ENCODE assay signal across 18 cellular contexts in the genomic region with DNA sequence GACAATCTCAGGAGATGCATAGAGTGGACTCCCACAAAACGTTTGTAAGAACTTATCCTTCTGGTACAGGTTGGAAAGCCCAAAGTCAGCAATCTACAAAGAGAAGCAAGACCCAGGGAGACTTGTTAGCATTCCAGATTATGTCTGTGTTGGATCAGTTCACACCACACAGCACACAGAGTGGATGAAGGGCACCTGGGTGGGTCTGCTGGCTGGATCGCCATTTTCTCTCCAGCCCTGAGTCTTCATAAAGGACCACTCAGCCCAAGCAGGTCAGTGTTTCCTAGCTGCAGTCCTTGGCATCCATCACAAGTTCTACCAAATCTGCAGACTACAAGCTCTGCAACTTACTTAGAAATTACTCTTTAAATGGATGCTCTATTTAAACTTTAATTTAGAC.
"Had no signal": no experiment of that assay in that cellular context is flagged by ENCODE, and none has a peak within 500 bp of the region (broad histone marks: within the 10 kb centered on the region; RNA-seq: fewer than 3 reads in every experiment).

No MANE protein-coding gene starts in this region.

- H3K4me1 ChIP-seq: gastrocnemius medialis had no signal

- H3K4me3 ChIP-seq: gastrocnemius medialis, lung, ovary, transverse colon had no signal

- DNase-seq: activated CD4-positive, alpha-beta memory T cell treated with anti-CD3 and anti-CD28 coated beads, Interleukin-2, amount 10 ng/mL, durations not matched to agents 7 days and 5 days; activated CD4-positive, alpha-beta T cell treated with anti-CD3 and anti-CD28 coated beads for 48 hours; activated CD4-positive, CD25-positive, alpha-beta regulatory T cell; activated CD8-positive, alpha-beta memory T cell treated with anti-CD3 and anti-CD28 coated beads, Interleukin-2, amount 10 ng/mL, durations not matched to agents 7 days and 5 days; activated naive CD4-positive, alpha-beta T cell; activated naive CD8-positive, alpha-beta T cell treated with anti-CD3 and anti-CD28 coated beads for 36 hours; amniotic stem cell; gastrocnemius medialis; head of caudate nucleus; immature natural killer cell; ovary; stimulated activated CD4-positive, alpha-beta T cell treated with anti-CD3 and anti-CD28 coated beads, Interleukin-4, amount 100 ng/mL, for 24 hours; T1000; transverse colon had no signal

- ATAC-seq: activated CD8-positive, alpha-beta memory T cell treated with anti-CD3 and anti-CD28 coated beads, Interleukin-2, amount 10 ng/mL, durations not matched to agents 7 days and 5 days; gastrocnemius medialis; sciatic nerve; stimulated activated memory B cell treated with anti-CD40 and anti-IgM and Interleukin-4, amounts not matched to agents 10 μg/mL and 1 μg/mL and 100 μg/mL, for 72 hours had no signal

- H3K4me1 Mint-ChIP-seq: activated CD4-positive, alpha-beta memory T cell treated with anti-CD3 and anti-CD28 coated beads, Interleukin-2, amount 10 ng/mL, durations not matched to agents 7 days and 5 days; activated naive CD8-positive, alpha-beta T cell treated with anti-CD3 and anti-CD28 coated beads for 36 hours; stimulated activated memory B cell treated with anti-CD40 and anti-IgM and Interleukin-4, amounts not matched to agents 10 μg/mL and 1 μg/mL and 100 μg/mL, for 72 hours had no signal

- H3K9me3 ChIP-seq: gastrocnemius medialis, ovary, transverse colon had no signal

- H3K27ac Mint-ChIP-seq: activated CD4-positive, alpha-beta memory T cell treated with anti-CD3 and anti-CD28 coated beads, Interleukin-2, amount 10 ng/mL, durations not matched to agents 7 days and 5 days; activated CD8-positive, alpha-beta memory T cell treated with anti-CD3 and anti-CD28 coated beads, Interleukin-2, amount 10 ng/mL, durations not matched to agents 7 days and 5 days; activated naive CD8-positive, alpha-beta T cell treated with anti-CD3 and anti-CD28 coated beads for 36 hours; immature natural killer cell; mesothelial cell of epicardium; stimulated activated memory B cell treated with anti-CD40 and anti-IgM and Interleukin-4, amounts not matched to agents 10 μg/mL and 1 μg/mL and 100 μg/mL, for 72 hours had no signal

- H3K27me3 ChIP-seq: gastrocnemius medialis, ovary, transverse colon had no signal

- H3K27ac ChIP-seq: gastrocnemius medialis, ovary, transverse colon had no signal

- H3K4me3 Mint-ChIP-seq: activated CD4-positive, alpha-beta memory T cell treated with anti-CD3 and anti-CD28 coated beads, Interleukin-2, amount 10 ng/mL, durations not matched to agents 7 days and 5 days; activated CD8-positive, alpha-beta memory T cell treated with anti-CD3 and anti-CD28 coated beads, Interleukin-2, amount 10 ng/mL, durations not matched to agents 7 days and 5 days; activated naive CD8-positive, alpha-beta T cell treated with anti-CD3 and anti-CD28 coated beads for 36 hours; immature natural killer cell; mesothelial cell of epicardium; stimulated activated memory B cell treated with anti-CD40 and anti-IgM and Interleukin-4, amounts not matched to agents 10 μg/mL and 1 μg/mL and 100 μg/mL, for 72 hours had no signal

- H3K9me3 Mint-ChIP-seq: activated CD4-positive, alpha-beta memory T cell treated with anti-CD3 and anti-CD28 coated beads, Interleukin-2, amount 10 ng/mL, durations not matched to agents 7 days and 5 days; activated naive CD8-positive, alpha-beta T cell treated with anti-CD3 and anti-CD28 coated beads for 36 hours; immature natural killer cell; stimulated activated memory B cell treated with anti-CD40 and anti-IgM and Interleukin-4, amounts not matched to agents 10 μg/mL and 1 μg/mL and 100 μg/mL, for 72 hours had no signal

- H3K36me3 ChIP-seq: ovary, transverse colon had no signal

- H3K36me3 Mint-ChIP-seq: activated CD8-positive, alpha-beta memory T cell treated with anti-CD3 and anti-CD28 coated beads, Interleukin-2, amount 10 ng/mL, durations not matched to agents 7 days and 5 days; activated naive CD8-positive, alpha-beta T cell treated with anti-CD3 and anti-CD28 coated beads for 36 hours; immature natural killer cell; stimulated activated memory B cell treated with anti-CD40 and anti-IgM and Interleukin-4, amounts not matched to agents 10 μg/mL and 1 μg/mL and 100 μg/mL, for 72 hours had no signal
